In genomic region chr3:123750659-123751420, GRCh38 we compare ENCODE assay signal across 11 cellular contexts.
A peak's percentile ranks its signal among the peaks of the same experiment; 100 is the strongest.
DNase-seq lines count a peak whose midpoint lies in the region; ATAC-seq, FAIRE-seq and TF ChIP-seq lines count a peak whose summit lies in the region.
"Had no signal": no experiment of that assay in that cellular context is flagged by ENCODE, and none has a peak within 500 bp of the region (broad histone marks: within the 10 kb centered on the region; RNA-seq: fewer than 3 reads in every experiment).

No MANE protein-coding gene starts in this region.

- H3K27ac ChIP-seq in astrocyte (ENCODE audit: low read depth, low read length) = peak overlapping the region; percentile 81
- H3K27ac ChIP-seq in tibial nerve = peak overlapping the region in 2 of 4 donors; percentile 11 to 20

- no peaks in the 10 kb centered on the region for H3K79me2 ChIP-seq in astrocyte (ENCODE audit: insufficient read depth, low read length)

- TF ChIP-seq EP300 in tibial nerve (IDR thresholded peaks at IDR 0.05) = no peak

- 69 to 71% methylated on average over 3 of the region's 3 CpGs for WGBS in tibial nerve, 2 donors

- no peaks in the 10 kb centered on the region for H3K9me3 Mint-ChIP-seq in astrocyte (ENCODE audit: unreplicated experiment)

- peak overlapping the region; percentile 44 for H3K9ac ChIP-seq in astrocyte (ENCODE audit: low read length)

- no peaks in the 10 kb centered on the region for H4K20me1 ChIP-seq in astrocyte (ENCODE audit: insufficient read depth, low read length)

- FAIRE-seq in astrocyte (lab: Jason Lieb, UNC) = peak; percentile 99

- no peak for TF ChIP-seq POLR2A in GM18505 (IDR thresholded peaks at IDR 0.05; ENCODE audit: borderline replicate concordance, extremely low read depth, insufficient read depth, insufficient read length)
- TF ChIP-seq POLR2A in tibial nerve (IDR thresholded peaks at IDR 0.05) = no peak

- H3K9me3 ChIP-seq in astrocyte (ENCODE audit: insufficient read depth, low read depth, low read length) (no peaks in the 10 kb centered on the region), tibial nerve (no peaks in the 10 kb centered on the region)

- peak overlapping the region; percentile 69 for H3K4me2 ChIP-seq in astrocyte (ENCODE audit: low read length)

- H3K36me3 Mint-ChIP-seq in astrocyte (ENCODE audit: low read depth, unreplicated experiment) = peaks cover 14% of the 10 kb centered on the region

- peaks cover 38% of the 10 kb centered on the region for H3K4me1 Mint-ChIP-seq in astrocyte (ENCODE audit: low read depth, unreplicated experiment)

- H3K4me1 ChIP-seq in astrocyte (ENCODE audit: insufficient read depth, low read length) (peaks cover 26% of the 10 kb centered on the region), tibial nerve (peaks cover 0 to 14% (median 4%) of the 10 kb centered on the region in 4 donors)

- no peak for TF ChIP-seq CTCF in astrocyte (IDR thresholded peaks at IDR 0.05; ENCODE audit: insufficient read depth, low read depth, low read length)
- no peak for TF ChIP-seq CTCF in tibial nerve (IDR thresholded peaks at IDR 0.05)

- no peak overlapping the region for H3K4me3 Mint-ChIP-seq in astrocyte (ENCODE audit: unreplicated experiment)

- H3K27me3 ChIP-seq in astrocyte (ENCODE audit: insufficient read depth, low read length) (no peaks in the 10 kb centered on the region), tibial nerve (no peaks in the 10 kb centered on the region)

- DNase-seq in HK-2 (ENCODE audit: unreplicated experiment) (peak; percentile 80), astrocyte (ENCODE audit: low read depth) (peak; percentile 94), iPS DF 4.7 (ENCODE audit: extremely low read depth, low spot score) (peak; percentile 14), stromal cell of bone marrow (ENCODE audit: low read depth) (peak; percentile 61), tibial nerve (ENCODE audit: low spot score in 2 of 2) (no peak), inferior parietal cortex (ENCODE audit: extremely low spot score) (no peak)
- DNase-seq: activated naive CD4-positive, alpha-beta T cell treated with anti-CD3 and anti-CD28 coated beads, Interleukin-2, amount 50 U/mL, for 16 hours; NCI-H1436; stimulated activated CD4-positive, alpha-beta T cell treated with anti-CD3 and anti-CD28 coated beads, Interleukin-4, amount 100 ng/mL, for 24 hours had no signal

- peak overlapping the region; percentile 93 for H3K27ac Mint-ChIP-seq in astrocyte (ENCODE audit: unreplicated experiment)

- peaks cover 3% of the 10 kb centered on the region for H3K27me3 Mint-ChIP-seq in astrocyte (ENCODE audit: low read depth, unreplicated experiment)

- H3K4me3 ChIP-seq in astrocyte (ENCODE audit: insufficient read depth, low read depth, low read length) (no peak overlapping the region), tibial nerve (no peak overlapping the region)

- H2AFZ ChIP-seq in astrocyte (ENCODE audit: low read depth, low read length) = no peak overlapping the region

- H3K36me3 ChIP-seq in astrocyte (ENCODE audit: insufficient read depth, low read length) = no peaks in the 10 kb centered on the region
- no peaks in the 10 kb centered on the region for H3K36me3 ChIP-seq in tibial nerve

- ATAC-seq in GM18505 (IDR thresholded peaks at IDR 0.05; ENCODE audit: unreplicated experiment) = no peak
- no peak for ATAC-seq in HG02759 (IDR thresholded peaks at IDR 0.05; ENCODE audit: unreplicated experiment)

Comparison
In these comparisons a context has a peak if more than half of its experiments do, and no peak if none do; other contexts are left out.
1. DNase-seq: peak in HK-2 (single experiment), astrocyte (single experiment), iPS DF 4.7 (single experiment) and stromal cell of bone marrow (single experiment); none in tibial nerve (0 of 2) and inferior parietal cortex (single experiment).